2 cellular contexts compared by ENCODE assay signal in the genomic region with DNA sequence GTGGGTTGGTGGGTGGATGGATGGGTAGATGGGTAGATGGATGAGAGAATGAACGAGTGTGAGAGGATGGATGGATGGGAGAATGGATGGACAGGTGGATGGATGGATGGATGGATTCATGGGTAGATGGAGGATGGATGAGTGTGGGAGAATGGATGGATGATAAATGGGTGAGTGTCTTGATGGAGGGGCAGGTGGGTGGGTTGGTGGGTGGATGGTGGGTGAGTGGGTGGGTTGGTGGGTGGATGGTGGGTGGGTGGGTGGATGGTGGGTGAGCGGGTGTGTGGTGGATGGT.
TF ChIP-seq lines count a peak whose summit lies in the region.

No MANE protein-coding gene starts in this region.

TF ChIP-seq in WTC11, 78 proteins besides CTCF, POLR2A, EP300 and RAD21:
- no peak for TF ChIP-seq ZNF396 (CRISPR knock-in tag; IDR thresholded peaks at IDR 0.05; ENCODE audit: borderline replicate concordance)
- TF ChIP-seq, protein P1, sequence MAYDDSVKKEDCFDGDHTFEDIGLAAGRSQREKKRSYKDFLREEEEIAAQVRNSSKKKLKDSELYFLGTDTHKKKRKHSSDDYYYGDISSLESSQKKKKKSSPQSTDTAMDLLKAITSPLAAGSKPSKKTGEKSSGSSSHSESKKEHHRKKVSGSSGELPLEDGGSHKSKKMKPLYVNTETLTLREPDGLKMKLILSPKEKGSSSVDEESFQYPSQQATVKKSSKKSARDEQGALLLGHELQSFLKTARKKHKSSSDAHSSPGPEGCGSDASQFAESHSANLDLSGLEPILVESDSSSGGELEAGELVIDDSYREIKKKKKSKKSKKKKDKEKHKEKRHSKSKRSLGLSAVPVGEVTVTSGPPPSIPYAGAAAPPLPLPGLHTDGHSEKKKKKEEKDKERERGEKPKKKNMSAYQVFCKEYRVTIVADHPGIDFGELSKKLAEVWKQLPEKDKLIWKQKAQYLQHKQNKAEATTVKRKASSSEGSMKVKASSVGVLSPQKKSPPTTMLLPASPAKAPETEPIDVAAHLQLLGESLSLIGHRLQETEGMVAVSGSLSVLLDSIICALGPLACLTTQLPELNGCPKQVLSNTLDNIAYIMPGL (CRISPR knock-in tag; IDR thresholded peaks at IDR 0.05), result no peak
- TF ChIP-seq, protein P2, sequence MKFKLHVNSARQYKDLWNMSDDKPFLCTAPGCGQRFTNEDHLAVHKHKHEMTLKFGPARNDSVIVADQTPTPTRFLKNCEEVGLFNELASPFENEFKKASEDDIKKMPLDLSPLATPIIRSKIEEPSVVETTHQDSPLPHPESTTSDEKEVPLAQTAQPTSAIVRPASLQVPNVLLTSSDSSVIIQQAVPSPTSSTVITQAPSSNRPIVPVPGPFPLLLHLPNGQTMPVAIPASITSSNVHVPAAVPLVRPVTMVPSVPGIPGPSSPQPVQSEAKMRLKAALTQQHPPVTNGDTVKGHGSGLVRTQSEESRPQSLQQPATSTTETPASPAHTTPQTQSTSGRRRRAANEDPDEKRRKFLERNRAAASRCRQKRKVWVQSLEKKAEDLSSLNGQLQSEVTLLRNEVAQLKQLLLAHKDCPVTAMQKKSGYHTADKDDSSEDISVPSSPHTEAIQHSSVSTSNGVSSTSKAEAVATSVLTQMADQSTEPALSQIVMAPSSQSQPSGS (CRISPR knock-in tag; IDR thresholded peaks at IDR 0.05; ENCODE audit: borderline replicate concordance, low read depth), result no peak
- no peak for TF ChIP-seq OVOL2 (CRISPR knock-in tag; IDR thresholded peaks at IDR 0.05; ENCODE audit: borderline replicate concordance)
- no peak for TF ChIP-seq ZNF416 (CRISPR knock-in tag; IDR thresholded peaks at IDR 0.05)
- no peak for TF ChIP-seq NFE2L1 (CRISPR knock-in tag; IDR thresholded peaks at IDR 0.05)
- TF ChIP-seq PRRX2 (CRISPR knock-in tag; IDR thresholded peaks at IDR 0.05), result no peak
- TF ChIP-seq ZNF425 (CRISPR knock-in tag; conservative IDR thresholded peaks at IDR 0.05), result no peak
- no peak for TF ChIP-seq SOX15 (CRISPR knock-in tag; IDR thresholded peaks at IDR 0.05)
- no peak for TF ChIP-seq RORB (CRISPR knock-in tag; IDR thresholded peaks at IDR 0.05)
- TF ChIP-seq, protein P3, sequence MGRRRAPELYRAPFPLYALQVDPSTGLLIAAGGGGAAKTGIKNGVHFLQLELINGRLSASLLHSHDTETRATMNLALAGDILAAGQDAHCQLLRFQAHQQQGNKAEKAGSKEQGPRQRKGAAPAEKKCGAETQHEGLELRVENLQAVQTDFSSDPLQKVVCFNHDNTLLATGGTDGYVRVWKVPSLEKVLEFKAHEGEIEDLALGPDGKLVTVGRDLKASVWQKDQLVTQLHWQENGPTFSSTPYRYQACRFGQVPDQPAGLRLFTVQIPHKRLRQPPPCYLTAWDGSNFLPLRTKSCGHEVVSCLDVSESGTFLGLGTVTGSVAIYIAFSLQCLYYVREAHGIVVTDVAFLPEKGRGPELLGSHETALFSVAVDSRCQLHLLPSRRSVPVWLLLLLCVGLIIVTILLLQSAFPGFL (CRISPR knock-in tag; IDR thresholded peaks at IDR 0.05; ENCODE audit: borderline replicate concordance), result no peak

TF ChIP-seq in H1, 55 proteins besides CTCF, POLR2A, EP300 and RAD21:
- TF ChIP-seq RNF2 (IDR thresholded peaks at IDR 0.05; ENCODE audit: borderline replicate concordance, low read depth, low read length, missing control alignments, poor library complexity, severe bottlenecking) (no peak), SIRT6 (IDR thresholded peaks at IDR 0.05; ENCODE audit: low read length) (no peak), BCL11A (IDR thresholded peaks at IDR 0.05; ENCODE audit: low read depth in 2 of 2, low read length in 2 of 2) (no peak), EGR1 (IDR thresholded peaks at IDR 0.05; ENCODE audit: borderline replicate concordance, low read depth, low read length) (no peak), NRF1 (IDR thresholded peaks at IDR 0.05; ENCODE audit: low read depth, low read length) (no peak), EZH2 (IDR thresholded peaks at IDR 0.05; ENCODE audit: low read depth, low read length, severe bottlenecking) (no peak), KDM4A (IDR thresholded peaks at IDR 0.05; ENCODE audit: low read depth, low read length, severe bottlenecking) (no peak), MAFK (IDR thresholded peaks at IDR 0.05; ENCODE audit: low read depth, low read length) (no peak), TBP (IDR thresholded peaks at IDR 0.05; ENCODE audit: low read depth, low read length) (no peak), SRF (IDR thresholded peaks at IDR 0.05; ENCODE audit: low read depth, low read length) (no peak), SP1 (IDR thresholded peaks at IDR 0.05; ENCODE audit: low read depth, low read length) (no peak), RFX5 (IDR thresholded peaks at IDR 0.05; ENCODE audit: borderline replicate concordance, low read depth, low read length) (no peak), FOSL1 (IDR thresholded peaks at IDR 0.05; ENCODE audit: insufficient read depth, low read depth, low read length) (no peak), HDAC2 (IDR thresholded peaks at IDR 0.05; ENCODE audit: borderline replicate concordance in 1 of 2, low read depth in 2 of 2, low read length in 2 of 2) (no peak)
- TF ChIP-seq, protein P2 (IDR thresholded peaks at IDR 0.05; ENCODE audit: low read length), result no peak
- TF ChIP-seq, protein P4, sequence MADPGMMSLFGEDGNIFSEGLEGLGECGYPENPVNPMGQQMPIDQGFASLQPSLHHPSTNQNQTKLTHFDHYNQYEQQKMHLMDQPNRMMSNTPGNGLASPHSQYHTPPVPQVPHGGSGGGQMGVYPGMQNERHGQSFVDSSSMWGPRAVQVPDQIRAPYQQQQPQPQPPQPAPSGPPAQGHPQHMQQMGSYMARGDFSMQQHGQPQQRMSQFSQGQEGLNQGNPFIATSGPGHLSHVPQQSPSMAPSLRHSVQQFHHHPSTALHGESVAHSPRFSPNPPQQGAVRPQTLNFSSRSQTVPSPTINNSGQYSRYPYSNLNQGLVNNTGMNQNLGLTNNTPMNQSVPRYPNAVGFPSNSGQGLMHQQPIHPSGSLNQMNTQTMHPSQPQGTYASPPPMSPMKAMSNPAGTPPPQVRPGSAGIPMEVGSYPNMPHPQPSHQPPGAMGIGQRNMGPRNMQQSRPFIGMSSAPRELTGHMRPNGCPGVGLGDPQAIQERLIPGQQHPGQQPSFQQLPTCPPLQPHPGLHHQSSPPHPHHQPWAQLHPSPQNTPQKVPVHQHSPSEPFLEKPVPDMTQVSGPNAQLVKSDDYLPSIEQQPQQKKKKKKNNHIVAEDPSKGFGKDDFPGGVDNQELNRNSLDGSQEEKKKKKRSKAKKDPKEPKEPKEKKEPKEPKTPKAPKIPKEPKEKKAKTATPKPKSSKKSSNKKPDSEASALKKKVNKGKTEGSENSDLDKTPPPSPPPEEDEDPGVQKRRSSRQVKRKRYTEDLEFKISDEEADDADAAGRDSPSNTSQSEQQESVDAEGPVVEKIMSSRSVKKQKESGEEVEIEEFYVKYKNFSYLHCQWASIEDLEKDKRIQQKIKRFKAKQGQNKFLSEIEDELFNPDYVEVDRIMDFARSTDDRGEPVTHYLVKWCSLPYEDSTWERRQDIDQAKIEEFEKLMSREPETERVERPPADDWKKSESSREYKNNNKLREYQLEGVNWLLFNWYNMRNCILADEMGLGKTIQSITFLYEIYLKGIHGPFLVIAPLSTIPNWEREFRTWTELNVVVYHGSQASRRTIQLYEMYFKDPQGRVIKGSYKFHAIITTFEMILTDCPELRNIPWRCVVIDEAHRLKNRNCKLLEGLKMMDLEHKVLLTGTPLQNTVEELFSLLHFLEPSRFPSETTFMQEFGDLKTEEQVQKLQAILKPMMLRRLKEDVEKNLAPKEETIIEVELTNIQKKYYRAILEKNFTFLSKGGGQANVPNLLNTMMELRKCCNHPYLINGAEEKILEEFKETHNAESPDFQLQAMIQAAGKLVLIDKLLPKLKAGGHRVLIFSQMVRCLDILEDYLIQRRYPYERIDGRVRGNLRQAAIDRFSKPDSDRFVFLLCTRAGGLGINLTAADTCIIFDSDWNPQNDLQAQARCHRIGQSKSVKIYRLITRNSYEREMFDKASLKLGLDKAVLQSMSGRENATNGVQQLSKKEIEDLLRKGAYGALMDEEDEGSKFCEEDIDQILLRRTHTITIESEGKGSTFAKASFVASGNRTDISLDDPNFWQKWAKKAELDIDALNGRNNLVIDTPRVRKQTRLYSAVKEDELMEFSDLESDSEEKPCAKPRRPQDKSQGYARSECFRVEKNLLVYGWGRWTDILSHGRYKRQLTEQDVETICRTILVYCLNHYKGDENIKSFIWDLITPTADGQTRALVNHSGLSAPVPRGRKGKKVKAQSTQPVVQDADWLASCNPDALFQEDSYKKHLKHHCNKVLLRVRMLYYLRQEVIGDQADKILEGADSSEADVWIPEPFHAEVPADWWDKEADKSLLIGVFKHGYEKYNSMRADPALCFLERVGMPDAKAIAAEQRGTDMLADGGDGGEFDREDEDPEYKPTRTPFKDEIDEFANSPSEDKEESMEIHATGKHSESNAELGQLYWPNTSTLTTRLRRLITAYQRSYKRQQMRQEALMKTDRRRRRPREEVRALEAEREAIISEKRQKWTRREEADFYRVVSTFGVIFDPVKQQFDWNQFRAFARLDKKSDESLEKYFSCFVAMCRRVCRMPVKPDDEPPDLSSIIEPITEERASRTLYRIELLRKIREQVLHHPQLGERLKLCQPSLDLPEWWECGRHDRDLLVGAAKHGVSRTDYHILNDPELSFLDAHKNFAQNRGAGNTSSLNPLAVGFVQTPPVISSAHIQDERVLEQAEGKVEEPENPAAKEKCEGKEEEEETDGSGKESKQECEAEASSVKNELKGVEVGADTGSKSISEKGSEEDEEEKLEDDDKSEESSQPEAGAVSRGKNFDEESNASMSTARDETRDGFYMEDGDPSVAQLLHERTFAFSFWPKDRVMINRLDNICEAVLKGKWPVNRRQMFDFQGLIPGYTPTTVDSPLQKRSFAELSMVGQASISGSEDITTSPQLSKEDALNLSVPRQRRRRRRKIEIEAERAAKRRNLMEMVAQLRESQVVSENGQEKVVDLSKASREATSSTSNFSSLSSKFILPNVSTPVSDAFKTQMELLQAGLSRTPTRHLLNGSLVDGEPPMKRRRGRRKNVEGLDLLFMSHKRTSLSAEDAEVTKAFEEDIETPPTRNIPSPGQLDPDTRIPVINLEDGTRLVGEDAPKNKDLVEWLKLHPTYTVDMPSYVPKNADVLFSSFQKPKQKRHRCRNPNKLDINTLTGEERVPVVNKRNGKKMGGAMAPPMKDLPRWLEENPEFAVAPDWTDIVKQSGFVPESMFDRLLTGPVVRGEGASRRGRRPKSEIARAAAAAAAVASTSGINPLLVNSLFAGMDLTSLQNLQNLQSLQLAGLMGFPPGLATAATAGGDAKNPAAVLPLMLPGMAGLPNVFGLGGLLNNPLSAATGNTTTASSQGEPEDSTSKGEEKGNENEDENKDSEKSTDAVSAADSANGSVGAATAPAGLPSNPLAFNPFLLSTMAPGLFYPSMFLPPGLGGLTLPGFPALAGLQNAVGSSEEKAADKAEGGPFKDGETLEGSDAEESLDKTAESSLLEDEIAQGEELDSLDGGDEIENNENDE (IDR thresholded peaks at IDR 0.05; ENCODE audit: insufficient replicate concordance, low read length), result no peak
